1 cellular context compared by ENCODE assay signal in the genomic region with DNA sequence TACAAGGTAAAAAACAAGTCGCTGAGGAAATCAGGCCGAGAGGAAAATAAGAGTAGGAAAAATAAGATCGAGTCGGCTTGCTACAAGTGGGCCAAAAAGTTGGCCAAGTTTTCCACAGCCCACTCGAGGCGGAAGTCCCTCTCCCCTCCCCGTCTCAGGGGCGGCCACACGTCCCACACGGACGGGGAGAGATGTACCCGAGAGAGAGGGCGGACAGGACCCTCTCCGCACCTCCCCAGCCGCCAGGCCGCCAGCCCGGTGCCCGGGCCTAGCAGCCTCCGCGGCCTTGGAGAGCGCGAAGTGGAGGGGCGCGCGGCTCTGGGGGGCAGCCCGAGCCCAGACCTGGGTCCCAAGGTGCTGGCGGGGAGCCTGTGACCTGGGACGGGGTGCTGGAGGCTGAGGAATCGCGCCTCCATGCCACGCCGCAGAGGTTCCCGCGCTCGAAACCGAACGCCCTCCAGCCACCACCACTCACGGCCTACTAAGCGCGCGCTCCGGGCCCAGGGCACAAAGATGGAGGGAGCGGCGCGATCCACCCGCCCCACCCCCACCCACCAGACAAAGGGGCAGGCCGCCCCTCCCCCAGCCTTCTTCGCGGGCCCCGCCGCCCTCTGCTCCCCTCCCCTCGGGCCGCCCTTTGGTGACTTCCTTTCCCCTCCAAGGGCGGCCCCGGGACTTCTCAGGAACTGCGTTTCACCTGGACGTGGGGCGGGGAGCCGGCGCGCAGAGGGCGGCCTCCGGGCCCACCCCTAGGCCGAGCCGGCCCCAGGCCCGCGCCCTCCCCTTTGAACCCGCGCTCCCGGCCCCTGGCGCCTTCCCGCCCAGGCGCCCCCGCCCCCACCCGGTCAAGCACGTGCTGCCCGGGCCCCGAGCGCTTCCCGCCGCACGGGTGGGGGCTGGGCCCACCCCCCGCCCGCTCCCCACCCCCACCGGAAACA.
A peak's percentile ranks its signal among the peaks of the same experiment; 100 is the strongest.
TF ChIP-seq lines count a peak whose summit lies in the region.

No MANE protein-coding gene starts in this region.

TF ChIP-seq in K562, 482 proteins besides CTCF, POLR2A, EP300 and RAD21 (continued from another document and continues in another):
- TF ChIP-seq, protein P1, sequence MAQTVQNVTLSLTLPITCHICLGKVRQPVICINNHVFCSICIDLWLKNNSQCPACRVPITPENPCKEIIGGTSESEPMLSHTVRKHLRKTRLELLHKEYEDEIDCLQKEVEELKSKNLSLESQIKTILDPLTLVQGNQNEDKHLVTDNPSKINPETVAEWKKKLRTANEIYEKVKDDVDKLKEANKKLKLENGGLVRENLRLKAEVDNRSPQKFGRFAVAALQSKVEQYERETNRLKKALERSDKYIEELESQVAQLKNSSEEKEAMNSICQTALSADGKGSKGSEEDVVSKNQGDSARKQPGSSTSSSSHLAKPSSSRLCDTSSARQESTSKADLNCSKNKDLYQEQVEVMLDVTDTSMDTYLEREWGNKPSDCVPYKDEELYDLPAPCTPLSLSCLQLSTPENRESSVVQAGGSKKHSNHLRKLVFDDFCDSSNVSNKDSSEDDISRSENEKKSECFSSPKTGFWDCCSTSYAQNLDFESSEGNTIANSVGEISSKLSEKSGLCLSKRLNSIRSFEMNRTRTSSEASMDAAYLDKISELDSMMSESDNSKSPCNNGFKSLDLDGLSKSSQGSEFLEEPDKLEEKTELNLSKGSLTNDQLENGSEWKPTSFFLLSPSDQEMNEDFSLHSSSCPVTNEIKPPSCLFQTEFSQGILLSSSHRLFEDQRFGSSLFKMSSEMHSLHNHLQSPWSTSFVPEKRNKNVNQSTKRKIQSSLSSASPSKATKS (CRISPR knock-in tag; IDR thresholded peaks at IDR 0.05), result no peak
- TF ChIP-seq TARDBP (IDR thresholded peaks at IDR 0.05) (no peak), TBL1XR1 (IDR thresholded peaks at IDR 0.05; ENCODE audit: low read length in 2 of 2) (no peak), NR2C1 (IDR thresholded peaks at IDR 0.05) (no peak), NR2C1 (tag; IDR thresholded peaks at IDR 0.05) (no peak), CBX3 (IDR thresholded peaks at IDR 0.05; ENCODE audit: borderline replicate concordance in 1 of 2, low read length in 2 of 2) (no peak), HNRNPLL (IDR thresholded peaks at IDR 0.05; ENCODE audit: low read depth, low read length, poor library complexity, severe bottlenecking) (no peak), ZNF184 (CRISPR knock-in tag; IDR thresholded peaks at IDR 0.05) (no peak), ZNF384 (IDR thresholded peaks at IDR 0.05; ENCODE audit: low read depth, low read length) (no peak), HMG20B (CRISPR knock-in tag; IDR thresholded peaks at IDR 0.05) (no peak), ZNF408 (CRISPR knock-in tag; IDR thresholded peaks at IDR 0.05; ENCODE audit: low read depth) (no peak), BRD4 (IDR thresholded peaks at IDR 0.05) (no peak), FOXK1 (CRISPR knock-in tag; IDR thresholded peaks at IDR 0.05; ENCODE audit: borderline replicate concordance) (no peak), ZNF316 (IDR thresholded peaks at IDR 0.05) (no peak), CBX1 (IDR thresholded peaks at IDR 0.05; ENCODE audit: low read depth) (no peak; the same call in 1 of the 2 replicates), GABPB1 (CRISPR knock-in tag; IDR thresholded peaks at IDR 0.05) (no peak), SLC30A9 (CRISPR knock-in tag; IDR thresholded peaks at IDR 0.05) (no peak), KHSRP (IDR thresholded peaks at IDR 0.05) (no peak), TOE1 (IDR thresholded peaks at IDR 0.05; ENCODE audit: borderline replicate concordance) (no peak), TOE1 (CRISPR knock-in tag; IDR thresholded peaks at IDR 0.05; ENCODE audit: borderline replicate concordance, low read depth) (no peak), ATF1 (CRISPR knock-in tag; IDR thresholded peaks at IDR 0.05) (no peak), ATF1 (tag; IDR thresholded peaks at IDR 0.05) (no peak), BCL6 (CRISPR knock-in tag; IDR thresholded peaks at IDR 0.05) (no peak), ZSCAN32 (CRISPR knock-in tag; IDR thresholded peaks at IDR 0.05) (no peak), ARID2 (IDR thresholded peaks at IDR 0.05) (no peak), RBM14 (IDR thresholded peaks at IDR 0.05; ENCODE audit: borderline replicate concordance, insufficient read depth, low read depth, low read length) (no peak), NONO (IDR thresholded peaks at IDR 0.05; ENCODE audit: low read depth in 2 of 2, low read length in 1 of 2) (peak; percentile 18 to 23; a peak in 2 of 4 replicates), E2F3 (CRISPR knock-in tag; IDR thresholded peaks at IDR 0.05) (no peak), RBM22 (IDR thresholded peaks at IDR 0.05; ENCODE audit: low read depth, low read length, poor library complexity, severe bottlenecking) (peak; percentile 69), ZC3H8 (IDR thresholded peaks at IDR 0.05) (no peak), FUS (optimal IDR thresholded peaks at IDR 0.05; ENCODE audit: low read depth, low read length) (peak; percentile 26), LEF1 (IDR thresholded peaks at IDR 0.05) (no peak), NFIX (CRISPR knock-in tag; IDR thresholded peaks at IDR 0.05; ENCODE audit: low read depth) (no peak), SNIP1 (IDR thresholded peaks at IDR 0.05; ENCODE audit: low read depth) (no peak), RFX5 (IDR thresholded peaks at IDR 0.05; ENCODE audit: low read depth, low read length) (no peak), MECOM (CRISPR knock-in tag; IDR thresholded peaks at IDR 0.05) (no peak), MIER1 (IDR thresholded peaks at IDR 0.05; ENCODE audit: low read depth) (no peak), SNRNP70 (optimal IDR thresholded peaks at IDR 0.05; ENCODE audit: low read depth, low read length) (no peak), YBX1 (IDR thresholded peaks at IDR 0.05) (no peak), HDAC6 (IDR thresholded peaks at IDR 0.05; ENCODE audit: low read depth, low read length) (no peak), FIP1L1 (IDR thresholded peaks at IDR 0.05; ENCODE audit: low read depth, low read length, poor library complexity, severe bottlenecking) (peak; percentile 96), GABPA (tag; conservative IDR thresholded peaks at IDR 0.05; ENCODE audit: low read depth) (peak; percentile 66), CBX8 (IDR thresholded peaks at IDR 0.05; ENCODE audit: borderline replicate concordance, extremely low read depth, low read depth, low read length, poor library complexity, severe bottlenecking) (no peak), CEBPB (tag; IDR thresholded peaks at IDR 0.05) (no peak), TAL1 (IDR thresholded peaks at IDR 0.05) (no peak), CHD2 (IDR thresholded peaks at IDR 0.05; ENCODE audit: low read depth, low read length) (no peak), HNRNPK (IDR thresholded peaks at IDR 0.05; ENCODE audit: low read depth, low read length, poor library complexity, severe bottlenecking) (peak; percentile 50), PYGO2 (tag; IDR thresholded peaks at IDR 0.05) (no peak), ZNF586 (CRISPR knock-in tag; conservative IDR thresholded peaks at IDR 0.05) (no peak), ZNF3 (CRISPR knock-in tag; IDR thresholded peaks at IDR 0.05) (no peak), FOSL1 (tag; conservative IDR thresholded peaks at IDR 0.05) (no peak)
- TF ChIP-seq, protein P2, sequence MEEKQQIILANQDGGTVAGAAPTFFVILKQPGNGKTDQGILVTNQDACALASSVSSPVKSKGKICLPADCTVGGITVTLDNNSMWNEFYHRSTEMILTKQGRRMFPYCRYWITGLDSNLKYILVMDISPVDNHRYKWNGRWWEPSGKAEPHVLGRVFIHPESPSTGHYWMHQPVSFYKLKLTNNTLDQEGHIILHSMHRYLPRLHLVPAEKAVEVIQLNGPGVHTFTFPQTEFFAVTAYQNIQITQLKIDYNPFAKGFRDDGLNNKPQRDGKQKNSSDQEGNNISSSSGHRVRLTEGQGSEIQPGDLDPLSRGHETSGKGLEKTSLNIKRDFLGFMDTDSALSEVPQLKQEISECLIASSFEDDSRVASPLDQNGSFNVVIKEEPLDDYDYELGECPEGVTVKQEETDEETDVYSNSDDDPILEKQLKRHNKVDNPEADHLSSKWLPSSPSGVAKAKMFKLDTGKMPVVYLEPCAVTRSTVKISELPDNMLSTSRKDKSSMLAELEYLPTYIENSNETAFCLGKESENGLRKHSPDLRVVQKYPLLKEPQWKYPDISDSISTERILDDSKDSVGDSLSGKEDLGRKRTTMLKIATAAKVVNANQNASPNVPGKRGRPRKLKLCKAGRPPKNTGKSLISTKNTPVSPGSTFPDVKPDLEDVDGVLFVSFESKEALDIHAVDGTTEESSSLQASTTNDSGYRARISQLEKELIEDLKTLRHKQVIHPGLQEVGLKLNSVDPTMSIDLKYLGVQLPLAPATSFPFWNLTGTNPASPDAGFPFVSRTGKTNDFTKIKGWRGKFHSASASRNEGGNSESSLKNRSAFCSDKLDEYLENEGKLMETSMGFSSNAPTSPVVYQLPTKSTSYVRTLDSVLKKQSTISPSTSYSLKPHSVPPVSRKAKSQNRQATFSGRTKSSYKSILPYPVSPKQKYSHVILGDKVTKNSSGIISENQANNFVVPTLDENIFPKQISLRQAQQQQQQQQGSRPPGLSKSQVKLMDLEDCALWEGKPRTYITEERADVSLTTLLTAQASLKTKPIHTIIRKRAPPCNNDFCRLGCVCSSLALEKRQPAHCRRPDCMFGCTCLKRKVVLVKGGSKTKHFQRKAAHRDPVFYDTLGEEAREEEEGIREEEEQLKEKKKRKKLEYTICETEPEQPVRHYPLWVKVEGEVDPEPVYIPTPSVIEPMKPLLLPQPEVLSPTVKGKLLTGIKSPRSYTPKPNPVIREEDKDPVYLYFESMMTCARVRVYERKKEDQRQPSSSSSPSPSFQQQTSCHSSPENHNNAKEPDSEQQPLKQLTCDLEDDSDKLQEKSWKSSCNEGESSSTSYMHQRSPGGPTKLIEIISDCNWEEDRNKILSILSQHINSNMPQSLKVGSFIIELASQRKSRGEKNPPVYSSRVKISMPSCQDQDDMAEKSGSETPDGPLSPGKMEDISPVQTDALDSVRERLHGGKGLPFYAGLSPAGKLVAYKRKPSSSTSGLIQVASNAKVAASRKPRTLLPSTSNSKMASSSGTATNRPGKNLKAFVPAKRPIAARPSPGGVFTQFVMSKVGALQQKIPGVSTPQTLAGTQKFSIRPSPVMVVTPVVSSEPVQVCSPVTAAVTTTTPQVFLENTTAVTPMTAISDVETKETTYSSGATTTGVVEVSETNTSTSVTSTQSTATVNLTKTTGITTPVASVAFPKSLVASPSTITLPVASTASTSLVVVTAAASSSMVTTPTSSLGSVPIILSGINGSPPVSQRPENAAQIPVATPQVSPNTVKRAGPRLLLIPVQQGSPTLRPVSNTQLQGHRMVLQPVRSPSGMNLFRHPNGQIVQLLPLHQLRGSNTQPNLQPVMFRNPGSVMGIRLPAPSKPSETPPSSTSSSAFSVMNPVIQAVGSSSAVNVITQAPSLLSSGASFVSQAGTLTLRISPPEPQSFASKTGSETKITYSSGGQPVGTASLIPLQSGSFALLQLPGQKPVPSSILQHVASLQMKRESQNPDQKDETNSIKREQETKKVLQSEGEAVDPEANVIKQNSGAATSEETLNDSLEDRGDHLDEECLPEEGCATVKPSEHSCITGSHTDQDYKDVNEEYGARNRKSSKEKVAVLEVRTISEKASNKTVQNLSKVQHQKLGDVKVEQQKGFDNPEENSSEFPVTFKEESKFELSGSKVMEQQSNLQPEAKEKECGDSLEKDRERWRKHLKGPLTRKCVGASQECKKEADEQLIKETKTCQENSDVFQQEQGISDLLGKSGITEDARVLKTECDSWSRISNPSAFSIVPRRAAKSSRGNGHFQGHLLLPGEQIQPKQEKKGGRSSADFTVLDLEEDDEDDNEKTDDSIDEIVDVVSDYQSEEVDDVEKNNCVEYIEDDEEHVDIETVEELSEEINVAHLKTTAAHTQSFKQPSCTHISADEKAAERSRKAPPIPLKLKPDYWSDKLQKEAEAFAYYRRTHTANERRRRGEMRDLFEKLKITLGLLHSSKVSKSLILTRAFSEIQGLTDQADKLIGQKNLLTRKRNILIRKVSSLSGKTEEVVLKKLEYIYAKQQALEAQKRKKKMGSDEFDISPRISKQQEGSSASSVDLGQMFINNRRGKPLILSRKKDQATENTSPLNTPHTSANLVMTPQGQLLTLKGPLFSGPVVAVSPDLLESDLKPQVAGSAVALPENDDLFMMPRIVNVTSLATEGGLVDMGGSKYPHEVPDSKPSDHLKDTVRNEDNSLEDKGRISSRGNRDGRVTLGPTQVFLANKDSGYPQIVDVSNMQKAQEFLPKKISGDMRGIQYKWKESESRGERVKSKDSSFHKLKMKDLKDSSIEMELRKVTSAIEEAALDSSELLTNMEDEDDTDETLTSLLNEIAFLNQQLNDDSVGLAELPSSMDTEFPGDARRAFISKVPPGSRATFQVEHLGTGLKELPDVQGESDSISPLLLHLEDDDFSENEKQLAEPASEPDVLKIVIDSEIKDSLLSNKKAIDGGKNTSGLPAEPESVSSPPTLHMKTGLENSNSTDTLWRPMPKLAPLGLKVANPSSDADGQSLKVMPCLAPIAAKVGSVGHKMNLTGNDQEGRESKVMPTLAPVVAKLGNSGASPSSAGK (IDR thresholded peaks at IDR 0.05), result no peak
- TF ChIP-seq, protein P3, sequence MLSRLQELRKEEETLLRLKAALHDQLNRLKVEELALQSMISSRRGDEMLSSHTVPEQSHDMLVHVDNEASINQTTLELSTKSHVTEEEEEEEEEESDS (CRISPR knock-in tag; IDR thresholded peaks at IDR 0.05), result no peak
- TF ChIP-seq, protein P4, sequence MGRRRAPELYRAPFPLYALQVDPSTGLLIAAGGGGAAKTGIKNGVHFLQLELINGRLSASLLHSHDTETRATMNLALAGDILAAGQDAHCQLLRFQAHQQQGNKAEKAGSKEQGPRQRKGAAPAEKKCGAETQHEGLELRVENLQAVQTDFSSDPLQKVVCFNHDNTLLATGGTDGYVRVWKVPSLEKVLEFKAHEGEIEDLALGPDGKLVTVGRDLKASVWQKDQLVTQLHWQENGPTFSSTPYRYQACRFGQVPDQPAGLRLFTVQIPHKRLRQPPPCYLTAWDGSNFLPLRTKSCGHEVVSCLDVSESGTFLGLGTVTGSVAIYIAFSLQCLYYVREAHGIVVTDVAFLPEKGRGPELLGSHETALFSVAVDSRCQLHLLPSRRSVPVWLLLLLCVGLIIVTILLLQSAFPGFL (CRISPR knock-in tag; IDR thresholded peaks at IDR 0.05), result 0 out of 2 replicates have a peak, but pooled peaks have one; percentile 25
- TF ChIP-seq, protein P5, sequence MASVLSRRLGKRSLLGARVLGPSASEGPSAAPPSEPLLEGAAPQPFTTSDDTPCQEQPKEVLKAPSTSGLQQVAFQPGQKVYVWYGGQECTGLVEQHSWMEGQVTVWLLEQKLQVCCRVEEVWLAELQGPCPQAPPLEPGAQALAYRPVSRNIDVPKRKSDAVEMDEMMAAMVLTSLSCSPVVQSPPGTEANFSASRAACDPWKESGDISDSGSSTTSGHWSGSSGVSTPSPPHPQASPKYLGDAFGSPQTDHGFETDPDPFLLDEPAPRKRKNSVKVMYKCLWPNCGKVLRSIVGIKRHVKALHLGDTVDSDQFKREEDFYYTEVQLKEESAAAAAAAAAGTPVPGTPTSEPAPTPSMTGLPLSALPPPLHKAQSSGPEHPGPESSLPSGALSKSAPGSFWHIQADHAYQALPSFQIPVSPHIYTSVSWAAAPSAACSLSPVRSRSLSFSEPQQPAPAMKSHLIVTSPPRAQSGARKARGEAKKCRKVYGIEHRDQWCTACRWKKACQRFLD (CRISPR knock-in tag; IDR thresholded peaks at IDR 0.05), result no peak
- TF ChIP-seq, protein P6, sequence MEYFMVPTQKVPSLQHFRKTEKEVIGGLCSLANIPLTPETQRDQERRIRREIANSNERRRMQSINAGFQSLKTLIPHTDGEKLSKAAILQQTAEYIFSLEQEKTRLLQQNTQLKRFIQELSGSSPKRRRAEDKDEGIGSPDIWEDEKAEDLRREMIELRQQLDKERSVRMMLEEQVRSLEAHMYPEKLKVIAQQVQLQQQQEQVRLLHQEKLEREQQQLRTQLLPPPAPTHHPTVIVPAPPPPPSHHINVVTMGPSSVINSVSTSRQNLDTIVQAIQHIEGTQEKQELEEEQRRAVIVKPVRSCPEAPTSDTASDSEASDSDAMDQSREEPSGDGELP (CRISPR knock-in tag; IDR thresholded peaks at IDR 0.05; ENCODE audit: borderline replicate concordance), result no peak
